In genomic region chr21:33261635-33262034, GRCh38 we compare ENCODE assay signal across 1 cellular context.
TF ChIP-seq lines count a peak whose summit lies in the region.

No MANE protein-coding gene starts in this region.

TF ChIP-seq in GM12878, 131 proteins besides CTCF, POLR2A, EP300 and RAD21:
- no peak for TF ChIP-seq MTA2 (IDR thresholded peaks at IDR 0.05; ENCODE audit: low read depth)
- no peak for TF ChIP-seq LARP7 (IDR thresholded peaks at IDR 0.05)
- TF ChIP-seq ATF3 (IDR thresholded peaks at IDR 0.05; ENCODE audit: borderline replicate concordance, extremely low read depth, low read depth, low read length): no peak
- TF ChIP-seq RFX5 (IDR thresholded peaks at IDR 0.05; ENCODE audit: low read depth, low read length): no peak
- no peak for TF ChIP-seq WRNIP1 (IDR thresholded peaks at IDR 0.05; ENCODE audit: borderline replicate concordance, low read depth, low read length)
- TF ChIP-seq SUZ12 (IDR thresholded peaks at IDR 0.05; ENCODE audit: unreplicated experiment): no peak
- TF ChIP-seq ELK1 (IDR thresholded peaks at IDR 0.05; ENCODE audit: low read depth, low read length): no peak
- TF ChIP-seq RUNX3 (IDR thresholded peaks at IDR 0.05; ENCODE audit: low read length): peak; percentile 56
- TF ChIP-seq USF2 (IDR thresholded peaks at IDR 0.05; ENCODE audit: borderline replicate concordance, low read depth, low read length): no peak
- no peak for TF ChIP-seq RBBP5 (conservative IDR thresholded peaks at IDR 0.05)
- no peak for TF ChIP-seq DPF2 (IDR thresholded peaks at IDR 0.05)
- TF ChIP-seq CREB1 (IDR thresholded peaks at IDR 0.05; ENCODE audit: low read depth): no peak
- peak in 1 of 2 experiments; percentile 66; a peak in 1 of 4 replicates for TF ChIP-seq BHLHE40 (IDR thresholded peaks at IDR 0.05; ENCODE audit: borderline replicate concordance in 1 of 2, low read depth in 2 of 2, low read length in 1 of 2)
- TF ChIP-seq SKIL (IDR thresholded peaks at IDR 0.05; ENCODE audit: low read depth, poor library complexity, severe bottlenecking): no peak
- TF ChIP-seq NRF1 (conservative IDR thresholded peaks at IDR 0.05; ENCODE audit: low read depth, low read length): no peak
- no peak for TF ChIP-seq ZBTB40 (IDR thresholded peaks at IDR 0.05; ENCODE audit: borderline replicate concordance)
- TF ChIP-seq CBX5 (IDR thresholded peaks at IDR 0.05; ENCODE audit: low read depth): no peak
